In the genomic region with DNA sequence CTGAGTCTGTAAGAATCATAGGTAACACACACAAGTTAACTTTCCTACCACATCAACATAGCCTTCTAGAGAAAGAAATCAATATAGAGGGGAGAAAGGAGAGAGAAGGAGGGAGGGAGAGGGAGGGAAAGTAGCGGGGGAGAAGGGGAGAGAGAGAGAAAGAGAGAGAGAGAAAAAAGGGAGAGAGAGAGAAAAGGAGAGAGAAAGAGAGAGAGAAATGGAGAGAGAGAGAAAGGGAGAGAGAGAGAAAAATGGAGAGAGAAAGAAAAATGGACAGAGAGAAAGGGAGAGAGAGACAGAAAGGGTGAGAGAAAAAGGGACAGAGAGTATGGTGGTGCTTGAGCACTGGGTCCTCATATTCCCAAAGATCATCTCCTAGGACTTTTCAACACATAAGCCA, we compare ENCODE assay signal across 23 cellular contexts.
DNase-seq lines count a peak whose midpoint lies in the region; ATAC-seq, FAIRE-seq and TF ChIP-seq lines count a peak whose summit lies in the region.
"Had no signal": no experiment of that assay in that cellular context is flagged by ENCODE, and none has a peak within 500 bp of the region (broad histone marks: within the 10 kb centered on the region; RNA-seq: fewer than 3 reads in every experiment).

No MANE protein-coding gene starts in this region.

- no peaks in the 10 kb centered on the region for H3K36me3 ChIP-seq in HepG2 (replicated peaks in 1 of 2; ENCODE audit: control insufficient read depth in 1 of 2, insufficient read depth in 2 of 2, low read length in 2 of 2)
- H3K36me3 ChIP-seq in right lobe of liver: no peaks in the 10 kb centered on the region
- no peaks in the 10 kb centered on the region for H3K36me3 ChIP-seq in K562 (ENCODE audit: control insufficient read depth, insufficient read depth, low read length)
- H3K36me3 ChIP-seq in spleen: no peaks in the 10 kb centered on the region
- no peaks in the 10 kb centered on the region for H3K36me3 ChIP-seq in adrenal gland (replicated peaks in 1 of 2)
- H3K36me3 ChIP-seq: BE2C; BLaER1 treated with 17β-estradiol and CSF1 and Interleukin-3, amounts not matched to agents 10 nM and 100 nM had no signal

- no peak overlapping the region for H2AFZ ChIP-seq in HepG2 (ENCODE audit: low read length)
- H2AFZ ChIP-seq in K562 (ENCODE audit: low read depth, low read length): no peak overlapping the region
- H2AFZ ChIP-seq: GM23338 had no signal

- TF ChIP-seq RAD21 in HepG2 (CRISPR knock-in tag; IDR thresholded peaks at IDR 0.05) (no peak), K562 (CRISPR knock-in tag; conservative IDR thresholded peaks at IDR 0.05 in 1 of 2, IDR thresholded peaks at IDR 0.05 in 1 of 2) (no peak)

- CTCF ChIA-PET in HepG2 (lab: Yijun Ruan, JAX; ENCODE audit: low intra/inter-chr PET ratio, low total read pairs) (no interaction called here), K562 (lab: Yijun Ruan, JAX; ENCODE audit: low intra/inter-chr PET ratio) (no interaction called here)

- no peaks in the 10 kb centered on the region for H3K9me1 ChIP-seq in K562 (ENCODE audit: control insufficient read depth, insufficient read depth, low read length)

- H4K20me1 ChIP-seq in HepG2 (ENCODE audit: insufficient read depth, low read length) (no peaks in the 10 kb centered on the region), K562 (replicated peaks; ENCODE audit: control insufficient read depth, insufficient read depth, low read length) (no peaks in the 10 kb centered on the region)
- H4K20me1 ChIP-seq: BLaER1 treated with 17β-estradiol and CSF1 and Interleukin-3, amounts not matched to agents 10 nM and 100 nM had no signal

- BruUV-seq in HepG2 (replicated peaks; lab: Mats Ljungman, UMichigan) (no TSS peak), K562 (replicated peaks; lab: Mats Ljungman, UMichigan) (no TSS peak)

- H3K79me2 ChIP-seq in HepG2 (ENCODE audit: insufficient read depth, low read length) (no peaks in the 10 kb centered on the region), K562 (ENCODE audit: control insufficient read depth, insufficient read depth, low read length) (no peaks in the 10 kb centered on the region)

- 2% methylated on average over 1 of the region's 1 CpG for WGBS in HepG2 (ENCODE audit: low lambda C conversion rate)
- WGBS in right lobe of liver (ENCODE audit: insufficient coverage, low coverage, low lambda C conversion rate, missing lambda C conversion rate): 43% methylated on average over 1 of the region's 1 CpG
- 33% methylated on average over 1 of the region's 1 CpG for WGBS in K562 (ENCODE audit: insufficient coverage, low coverage, missing lambda C conversion rate)
- WGBS in spleen, 5 donors: 73 to 94% (median 86%) methylated on average over 1 of the region's 1 CpG
- 80 to 89% (median 81%) methylated on average over 1 of the region's 1 CpG for WGBS in adrenal gland, 4 donors

- H3K4me2 ChIP-seq in HepG2 (ENCODE audit: low read depth, low read length): no peak overlapping the region
- H3K4me2 ChIP-seq in K562 (ENCODE audit: insufficient read depth, low read length): no peak overlapping the region
- H3K4me2 ChIP-seq: BLaER1 treated with 17β-estradiol and CSF1 and Interleukin-3, amounts not matched to agents 10 nM and 100 nM; GM23338 had no signal

- TF ChIP-seq CTCF in HepG2 (CRISPR knock-in tag; IDR thresholded peaks at IDR 0.05) (no peak), right lobe of liver (IDR thresholded peaks at IDR 0.05) (no peak), K562 (IDR thresholded peaks at IDR 0.05 in 2 of 3, conservative IDR thresholded peaks at IDR 0.05 in 1 of 3; ENCODE audit: insufficient read depth in 2 of 3, low read depth in 1 of 3, low read length in 3 of 3) (no peak), spleen (IDR thresholded peaks at IDR 0.05 in 8 of 11, conservative IDR thresholded peaks at IDR 0.05 in 3 of 11) (no peak), adrenal gland (IDR thresholded peaks at IDR 0.05) (no peak)

- H3K9ac ChIP-seq in HepG2 (ENCODE audit: insufficient read depth, low read depth, low read length): no peak overlapping the region
- no peak overlapping the region for H3K9ac ChIP-seq in K562 (ENCODE audit: insufficient read depth in 1 of 2, low read depth in 2 of 2, low read length in 2 of 2)
- H3K9ac ChIP-seq: BLaER1 treated with 17β-estradiol and CSF1 and Interleukin-3, amounts not matched to agents 10 nM and 100 nM had no signal

- no peak overlapping the region for H3K27ac ChIP-seq in HepG2 (ENCODE audit: extremely low read length, insufficient read depth, low read length)
- H3K27ac ChIP-seq in right lobe of liver: no peak overlapping the region
- no peak overlapping the region for H3K27ac ChIP-seq in K562 (ENCODE audit: extremely low read depth, low read depth, low read length)
- H3K27ac ChIP-seq in spleen: peak overlapping the region in 7 of 8 donors; percentile 10 to 62 (median 27)
- H3K27ac ChIP-seq in adrenal gland: no peak overlapping the region
- H3K27ac ChIP-seq: 22Rv1; BLaER1 treated with 17β-estradiol and CSF1 and Interleukin-3, amounts not matched to agents 10 nM and 100 nM had no signal

- H3K27me3 ChIP-seq in HepG2 (ENCODE audit: control insufficient read depth in 1 of 2, insufficient read depth in 2 of 2, low read length in 2 of 2): no peaks in the 10 kb centered on the region
- no peaks in the 10 kb centered on the region for H3K27me3 ChIP-seq in right lobe of liver
- H3K27me3 ChIP-seq in K562 (ENCODE audit: control insufficient read depth in 2 of 2, insufficient read depth in 2 of 2, low read length in 2 of 2): no peaks in the 10 kb centered on the region
- H3K27me3 ChIP-seq in spleen (replicated peaks in 1 of 7): no peaks in the 10 kb centered on the region
- H3K27me3 ChIP-seq in adrenal gland: no peaks in the 10 kb centered on the region
- H3K27me3 ChIP-seq: BE2C had no signal

- no peak for DNase-seq in HepG2 (ENCODE audit: low spot score)
- DNase-seq in right lobe of liver: no peak
- DNase-seq in K562 (ENCODE audit: extremely low read depth in 1 of 4, low spot score in 3 of 4): no peak
- DNase-seq in spleen: no peak
- no peak for DNase-seq in NCI-H1436 treated with DMSO at 0.1 percent for 48 hours (lab: John Stamatoyannopoulos, UW)
- no peak for DNase-seq in adrenal gland
- DNase-seq: BE2C; CD4-positive, alpha-beta T cell; CD8-positive, alpha-beta memory T cell; DMS 273 treated with DMSO at 0.1 percent for 48 hours; DMS79; EL; GDM1; H9; HFFc6 had no signal

- in situ Hi-C loops in HepG2 (cut with HindIII; ENCODE audit: extremely low pct_ligation_motif_present, low pct_unique_long_range_greater_than_20kb) (no loop called here), K562 (cut with MboI) (no loop called here)

- no peaks in the 10 kb centered on the region for H3K9me3 ChIP-seq in HepG2 (ENCODE audit: low read length)
- no peaks in the 10 kb centered on the region for H3K9me3 ChIP-seq in right lobe of liver
- no peaks in the 10 kb centered on the region; the same call in 1 of the 2 replicates for H3K9me3 ChIP-seq in K562 (replicated peaks; ENCODE audit: control insufficient read depth, insufficient read depth, low read depth, low read length)
- H3K9me3 ChIP-seq in spleen: no peaks in the 10 kb centered on the region
- no peaks in the 10 kb centered on the region for H3K9me3 ChIP-seq in adrenal gland (replicated peaks in 1 of 3)
- H3K9me3 ChIP-seq: BE2C; BLaER1 treated with 17β-estradiol and CSF1 and Interleukin-3, amounts not matched to agents 10 nM and 100 nM had no signal

- no peak for TF ChIP-seq POLR2A in HepG2 (IDR thresholded peaks at IDR 0.05; ENCODE audit: insufficient read depth in 1 of 2, low read depth in 2 of 2, low read length in 2 of 2)
- TF ChIP-seq POLR2A in right lobe of liver (IDR thresholded peaks at IDR 0.05): no peak
- no peak for TF ChIP-seq POLR2A in K562 (conservative IDR thresholded peaks at IDR 0.05)
- TF ChIP-seq POLR2A in spleen (IDR thresholded peaks at IDR 0.05): no peak
- no peak for TF ChIP-seq POLR2A in adrenal gland (IDR thresholded peaks at IDR 0.05)

- intact Hi-C loops in HepG2 (cut with micrococcal nuclease; ENCODE audit: unreplicated experiment) (no loop called here), right lobe of liver (cut with DNase I) (no loop called here), K562 (cut with micrococcal nuclease) (no loop called here), spleen (cut with DNase I; ENCODE audit: low total_unique reads) (no loop called here), adrenal gland (cut with DNase I) (no loop called here)

- H3K4me3 ChIP-seq in HepG2 (replicated peaks in 1 of 3; ENCODE audit: insufficient read depth in 1 of 3, low read depth in 2 of 3, low read length in 3 of 3) (no peak overlapping the region), right lobe of liver (no peak overlapping the region), K562 (no peak overlapping the region), spleen (no peak overlapping the region), adrenal gland (no peak overlapping the region)
- H3K4me3 ChIP-seq: BLaER1 treated with 17β-estradiol and CSF1 and Interleukin-3, amounts not matched to agents 10 nM and 100 nM; GM23338 had no signal

- no peak for ATAC-seq in HepG2
- no peak for ATAC-seq in right lobe of liver
- no peak for ATAC-seq in K562
- ATAC-seq: GM23338, HCT116 had no signal

- TF ChIP-seq EP300 in HepG2 (IDR thresholded peaks at IDR 0.05; ENCODE audit: low read depth in 2 of 2, low read length in 2 of 2) (no peak), HepG2 (CRISPR knock-in tag; IDR thresholded peaks at IDR 0.05; ENCODE audit: borderline replicate concordance) (no peak), K562 (IDR thresholded peaks at IDR 0.05; ENCODE audit: low read length) (no peak)

- POLR2A ChIA-PET in HepG2 (lab: Yijun Ruan, JAX) (no interaction called here), K562 (lab: Yijun Ruan, JAX) (no interaction called here)

- no peak for FAIRE-seq in HepG2 (lab: Jason Lieb, UNC)
- no peak for FAIRE-seq in K562 (lab: Jason Lieb, UNC)
- FAIRE-seq: A204.1, D721Med, GM12891, GM18507 had no signal

- H3K4me1 ChIP-seq in HepG2 (ENCODE audit: insufficient read depth, low read length) (no peaks in the 10 kb centered on the region), right lobe of liver (no peaks in the 10 kb centered on the region), K562 (replicated peaks in 1 of 2; ENCODE audit: control insufficient read depth in 2 of 2, insufficient read depth in 2 of 2, low read length in 2 of 2) (peaks cover 0 to 5% of the 10 kb centered on the region in 2 experiments; a peak in 2 of 5 replicates), spleen (no peaks in the 10 kb centered on the region), adrenal gland (replicated peaks in 1 of 2) (no peaks in the 10 kb centered on the region)
- H3K4me1 ChIP-seq: BE2C; BLaER1 treated with 17β-estradiol and CSF1 and Interleukin-3, amounts not matched to agents 10 nM and 100 nM had no signal

TF ChIP-seq in HepG2, 621 proteins besides CTCF, POLR2A, EP300 and RAD21:
- no peak for TF ChIP-seq SKI (IDR thresholded peaks at IDR 0.05; ENCODE audit: partially characterized antibody)
- TF ChIP-seq HNRNPK (IDR thresholded peaks at IDR 0.05; ENCODE audit: low read depth, low read length, poor library complexity, severe bottlenecking): peak; percentile 11

Comparison
In these comparisons a context has a peak if more than half of its experiments do, and no peak if none do; other contexts are left out.
1. H3K27ac ChIP-seq: peak in spleen (7 of 8); none in HepG2 (single experiment), right lobe of liver (0 of 3), K562 (single experiment) and adrenal gland (0 of 5).